ENCODE assay signal across 8 cellular contexts in the genomic region with DNA sequence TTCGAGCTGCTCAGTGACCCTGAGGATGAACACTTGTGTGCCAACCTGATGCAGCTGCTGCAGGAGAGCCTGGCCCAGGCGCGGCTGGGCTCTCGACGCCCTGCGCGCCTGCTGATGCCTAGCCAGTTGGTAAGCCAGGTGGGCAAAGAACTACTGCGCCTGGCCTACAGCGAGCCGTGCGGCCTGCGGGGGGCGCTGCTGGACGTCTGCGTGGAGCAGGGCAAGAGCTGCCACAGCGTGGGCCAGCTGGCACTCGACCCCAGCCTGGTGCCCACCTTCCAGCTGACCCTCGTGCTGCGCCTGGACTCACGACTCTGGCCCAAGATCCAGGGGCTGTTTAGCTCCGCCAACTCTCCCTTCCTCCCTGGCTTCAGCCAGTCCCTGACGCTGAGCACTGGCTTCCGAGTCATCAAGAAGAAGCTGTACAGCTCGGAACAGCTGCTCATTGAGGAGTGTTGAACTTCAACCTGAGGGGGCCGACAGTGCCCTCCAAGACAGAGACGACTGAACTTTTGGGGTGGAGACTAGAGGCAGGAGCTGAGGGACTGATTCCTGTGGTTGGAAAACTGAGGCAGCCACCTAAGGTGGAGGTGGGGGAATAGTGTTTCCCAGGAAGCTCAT. TPM values are rescaled to one million over a fixed set of nuclear protein-coding genes. Genes with fewer than 3 reads are reported as not detected.
A peak's percentile ranks its signal among the peaks of the same experiment; 100 is the strongest.
DNase-seq lines count a peak whose midpoint lies in the region; ATAC-seq, FAIRE-seq and TF ChIP-seq lines count a peak whose summit lies in the region.

No MANE protein-coding gene starts in this region.

- DNase-seq in EH (ENCODE audit: low read depth), result peak; percentile 56
- DNase-seq in activated CD4-positive, CD25-positive, alpha-beta regulatory T cell treated with anti-CD3 and anti-CD28 coated beads, Interleukin-2, amount 50 U/mL, for 72 hours, result peak; percentile 80
- peak; percentile 87 for DNase-seq in colonic mucosa
- no peak for DNase-seq in HepG2 (ENCODE audit: low spot score)
- DNase-seq in stimulated activated CD4-positive, alpha-beta T cell treated with anti-CD3 and anti-CD28 coated beads, Interleukin-4, amount 100 ng/mL, for 4 hours, result peak; percentile 66 to 73
- DNase-seq in SHP77 treated with DMSO at 0.1 percent for 48 hours (lab: John Stamatoyannopoulos, UW), result no peak

- TF ChIP-seq EP300 in HepG2 (IDR thresholded peaks at IDR 0.05; ENCODE audit: low read depth in 2 of 2, low read length in 2 of 2) (no peak), HepG2 (CRISPR knock-in tag; IDR thresholded peaks at IDR 0.05; ENCODE audit: borderline replicate concordance) (no peak)

- peaks cover 26% of the 10 kb centered on the region for H4K20me1 ChIP-seq in HepG2 (ENCODE audit: insufficient read depth, low read length)

- no peak for TF ChIP-seq POLR2A in HepG2 (IDR thresholded peaks at IDR 0.05; ENCODE audit: insufficient read depth in 1 of 2, low read depth in 2 of 2, low read length in 2 of 2)

- H2AFZ ChIP-seq in HepG2 (ENCODE audit: low read length), result no peak overlapping the region

- CTCF ChIA-PET in HepG2 (lab: Yijun Ruan, JAX; ENCODE audit: low intra/inter-chr PET ratio, low total read pairs), result interaction anchor here (1.9 kb wide), 1 partner anchor 54 kb away, joined by 9 read pairs; no protein-coding TSS in a partner anchor

- in situ Hi-C loops in HepG2 (cut with HindIII; ENCODE audit: extremely low pct_ligation_motif_present, low pct_unique_long_range_greater_than_20kb), result loop anchor here (5.0 kb wide), 1 partner anchor 52 kb away; no protein-coding TSS in a partner anchor

- H3K4me3 ChIP-seq in colonic mucosa (peak overlapping the region; percentile 79), HepG2 (replicated peaks in 1 of 3; ENCODE audit: insufficient read depth in 1 of 3, low read depth in 2 of 3, low read length in 3 of 3) (peak overlapping the region; percentile 81 to 99 (median 98))

- FAIRE-seq in HepG2 (lab: Jason Lieb, UNC), result no peak

- H3K36me3 ChIP-seq in colonic mucosa (no peaks in the 10 kb centered on the region), HepG2 (replicated peaks in 1 of 2; ENCODE audit: control insufficient read depth in 1 of 2, insufficient read depth in 2 of 2, low read length in 2 of 2) (peaks cover 2 to 13% of the 10 kb centered on the region in 2 experiments; a peak in 3 of 5 replicates)

- no peaks in the 10 kb centered on the region for H3K9me3 ChIP-seq in colonic mucosa
- no peaks in the 10 kb centered on the region for H3K9me3 ChIP-seq in HepG2 (ENCODE audit: low read length)

- TF ChIP-seq RAD21 in HepG2 (CRISPR knock-in tag; IDR thresholded peaks at IDR 0.05), result peak; percentile 90

- POLR2A ChIA-PET in HepG2 (lab: Yijun Ruan, JAX), result interaction anchor here (0.6 to 8.5 kb wide), 26 partner anchors 9 to 243 kb away, joined by 3 to 322 read pairs (median 12); partner anchors contain the start of genes ANAPC16 and ASCC1

- 6% methylated on average over 5 of the region's 26 CpGs for WGBS in HepG2 (ENCODE audit: low lambda C conversion rate)

- TF ChIP-seq CTCF in LNCAP (IDR thresholded peaks at IDR 0.05) (peak; percentile 74; the same call in 1 of the 2 replicates), colonic mucosa (IDR thresholded peaks at IDR 0.05) (peak; percentile 72), HepG2 (CRISPR knock-in tag; IDR thresholded peaks at IDR 0.05) (peak; percentile 89)

- peaks cover 23% of the 10 kb centered on the region for H3K79me2 ChIP-seq in HepG2 (ENCODE audit: insufficient read depth, low read length)

- intact Hi-C loops in colonic mucosa (cut with DNase I) (loop anchor here (2.0 to 5.0 kb wide), 2 partner anchors 47 to 56 kb away; no protein-coding TSS in a partner anchor), HepG2 (cut with micrococcal nuclease; ENCODE audit: unreplicated experiment) (no loop called here)

- no TSS peak for BruUV-seq in HepG2 (replicated peaks; lab: Mats Ljungman, UMichigan)

- H3K27ac ChIP-seq in colonic mucosa (peak overlapping the region; percentile 97), HepG2 (ENCODE audit: extremely low read length, insufficient read depth, low read length) (peak overlapping the region; percentile 76)

- H3K9ac ChIP-seq in colonic mucosa (ENCODE audit: low read depth in 2 of 2, low read length in 2 of 2), result peak overlapping the region; percentile 95
- H3K9ac ChIP-seq in HepG2 (ENCODE audit: insufficient read depth, low read depth, low read length), result peak overlapping the region; percentile 93

- ATAC-seq in HepG2 (peak; percentile 30), GM21825 (IDR thresholded peaks at IDR 0.05; ENCODE audit: unreplicated experiment) (no peak)

- H3K4me2 ChIP-seq in HepG2 (ENCODE audit: low read depth, low read length), result peak overlapping the region; percentile 97

- H3K27me3 ChIP-seq in colonic mucosa (no peaks in the 10 kb centered on the region), HepG2 (ENCODE audit: control insufficient read depth in 1 of 2, insufficient read depth in 2 of 2, low read length in 2 of 2) (no peaks in the 10 kb centered on the region; a peak in 1 of 5 replicates)

- H3K4me1 ChIP-seq in colonic mucosa (peaks cover 28% of the 10 kb centered on the region), HepG2 (ENCODE audit: insufficient read depth, low read length) (peaks cover 65% of the 10 kb centered on the region)

RNA-seq across cellular contexts. Expression of gene DDIT4, which starts 1.1 kb away (rescaled TPM):
- 100 to 1,000 TPM in 1 of 2 donors, 10 to 100 TPM in 1; 45.5 to 147 TPM for total RNA-seq in colonic mucosa
- total RNA-seq in HepG2 (2016; rRNA removed; fragmentation: Illumina TruSeq; extraction: Trizol), result 35.2 and 35.6 TPM in 2 replicates
- total RNA-seq in HepG2 (2016; cell fraction: cytosol; rRNA removed; fragmentation: Illumina TruSeq; extraction: Trizol; ENCODE audit: low read depth), result 17.3 and 17.4 TPM in 2 replicates
- total RNA-seq in HepG2 (2016; cell fraction: insoluble cytoplasmic fraction; rRNA removed; fragmentation: Illumina TruSeq; extraction: Trizol), result 35.9 and 37.2 TPM in 2 replicates
- total RNA-seq in HepG2 (2016; cell fraction: membrane; rRNA removed; fragmentation: Illumina TruSeq; extraction: Trizol), result 34.5 and 35.2 TPM in 2 replicates
- 19.2 and 19.4 TPM in 2 replicates for total RNA-seq in HepG2 (2016; cell fraction: nucleus; rRNA removed; fragmentation: Illumina TruSeq; extraction: Trizol)
- polyA plus RNA-seq in HepG2 (2011; rRNA removed), result 40.7 and 78.9 TPM in 2 replicates
- polyA plus RNA-seq in HepG2 (2011; cell fraction: cytosol; rRNA removed), result 47.3 and 59.3 TPM in 2 replicates
- 73.1 and 98.3 TPM in 2 replicates for polyA plus RNA-seq in HepG2 (2011; cell fraction: nucleus; rRNA removed)
- polyA plus RNA-seq in HepG2 (2012), result 82.2 and 137 TPM in 2 replicates
- 3.8 and 5.2 TPM in 2 replicates for polyA plus RNA-seq in HepG2 (2016; cell fraction: cytosol; fragmentation: Illumina TruSeq; extraction: Trizol; ENCODE audit: low read depth)
- 24.9 and 26.7 TPM in 2 replicates for polyA plus RNA-seq in HepG2 (2016; cell fraction: insoluble cytoplasmic fraction; fragmentation: Illumina TruSeq; extraction: Trizol; ENCODE audit: low read depth)
- polyA plus RNA-seq in HepG2 (2016; cell fraction: membrane; fragmentation: Illumina TruSeq; extraction: Trizol; ENCODE audit: low read depth), result 8.1 and 8.4 TPM in 2 replicates
- polyA plus RNA-seq in HepG2 (2016; cell fraction: nucleus; fragmentation: Illumina TruSeq; extraction: Trizol; ENCODE audit: insufficient read depth, low read depth), result 27.3 and 28.4 TPM in 2 replicates
- polyA minus RNA-seq in HepG2 (2011; rRNA and poly(A)+ RNA removed; ENCODE audit: low replicate concordance), result 150 and 161 TPM in 2 replicates
- 74.7 and 77.2 TPM in 2 replicates for polyA minus RNA-seq in HepG2 (2011; cell fraction: cytosol; rRNA and poly(A)+ RNA removed)
- 51.2 and 56.2 TPM in 2 replicates for polyA minus RNA-seq in HepG2 (2011; cell fraction: nucleus; rRNA and poly(A)+ RNA removed)

RNA-seq across cellular contexts. Expression of gene ASCC1, which starts 58.8 kb away (rescaled TPM):
- total RNA-seq in colonic mucosa (10 to 100 TPM; 16.2 to 19.2 TPM), HepG2 (2016; rRNA removed; fragmentation: Illumina TruSeq; extraction: Trizol) (30.1 and 51.0 TPM in 2 replicates)
- 5.7 and 7.9 TPM in 2 replicates for total RNA-seq in HepG2 (2016; cell fraction: cytosol; rRNA removed; fragmentation: Illumina TruSeq; extraction: Trizol; ENCODE audit: low read depth)
- 31.9 and 52.7 TPM in 2 replicates for total RNA-seq in HepG2 (2016; cell fraction: insoluble cytoplasmic fraction; rRNA removed; fragmentation: Illumina TruSeq; extraction: Trizol)
- 8.5 and 11.2 TPM in 2 replicates for total RNA-seq in HepG2 (2016; cell fraction: membrane; rRNA removed; fragmentation: Illumina TruSeq; extraction: Trizol)
- 19.7 and 20.4 TPM in 2 replicates for total RNA-seq in HepG2 (2016; cell fraction: nucleus; rRNA removed; fragmentation: Illumina TruSeq; extraction: Trizol)
- 16.6 and 21.6 TPM in 2 replicates for polyA plus RNA-seq in HepG2 (2011; rRNA removed)
- 12.4 and 18.1 TPM in 2 replicates for polyA plus RNA-seq in HepG2 (2011; cell fraction: cytosol; rRNA removed)
- polyA plus RNA-seq in HepG2 (2011; cell fraction: nucleus; rRNA removed), result 7.4 and 10.0 TPM in 2 replicates
- polyA plus RNA-seq in HepG2 (2012), result 23.8 and 25.1 TPM in 2 replicates
- 2.5 and 3.4 TPM in 2 replicates for polyA plus RNA-seq in HepG2 (2016; cell fraction: cytosol; fragmentation: Illumina TruSeq; extraction: Trizol; ENCODE audit: low read depth)
- 47.4 and 47.8 TPM in 2 replicates for polyA plus RNA-seq in HepG2 (2016; cell fraction: insoluble cytoplasmic fraction; fragmentation: Illumina TruSeq; extraction: Trizol; ENCODE audit: low read depth)
- polyA plus RNA-seq in HepG2 (2016; cell fraction: membrane; fragmentation: Illumina TruSeq; extraction: Trizol; ENCODE audit: low read depth), result 5.9 and 6.9 TPM in 2 replicates
- polyA plus RNA-seq in HepG2 (2016; cell fraction: nucleus; fragmentation: Illumina TruSeq; extraction: Trizol; ENCODE audit: insufficient read depth, low read depth), result 22.3 and 27.0 TPM in 2 replicates
- 21.8 and 33.7 TPM in 2 replicates for polyA minus RNA-seq in HepG2 (2011; rRNA and poly(A)+ RNA removed; ENCODE audit: low replicate concordance)
- polyA minus RNA-seq in HepG2 (2011; cell fraction: cytosol; rRNA and poly(A)+ RNA removed), result 16.5 and 21.2 TPM in 2 replicates
- polyA minus RNA-seq in HepG2 (2011; cell fraction: nucleus; rRNA and poly(A)+ RNA removed), result 25.8 and 32.3 TPM in 2 replicates

RNA-seq across cellular contexts. Expression of gene ANAPC16, which starts 59.0 kb away (rescaled TPM):
- total RNA-seq in colonic mucosa, result 10 to 100 TPM; 63.2 to 85.2 TPM
- total RNA-seq in HepG2 (2016; rRNA removed; fragmentation: Illumina TruSeq; extraction: Trizol), result 74.8 and 95.6 TPM in 2 replicates
- total RNA-seq in HepG2 (2016; cell fraction: cytosol; rRNA removed; fragmentation: Illumina TruSeq; extraction: Trizol; ENCODE audit: low read depth), result 91.2 and 103 TPM in 2 replicates
- total RNA-seq in HepG2 (2016; cell fraction: insoluble cytoplasmic fraction; rRNA removed; fragmentation: Illumina TruSeq; extraction: Trizol), result 76.8 and 94.9 TPM in 2 replicates
- total RNA-seq in HepG2 (2016; cell fraction: membrane; rRNA removed; fragmentation: Illumina TruSeq; extraction: Trizol), result 149 and 166 TPM in 2 replicates
- 25.8 and 31.4 TPM in 2 replicates for total RNA-seq in HepG2 (2016; cell fraction: nucleus; rRNA removed; fragmentation: Illumina TruSeq; extraction: Trizol)
- 70.4 and 89.4 TPM in 2 replicates for polyA plus RNA-seq in HepG2 (2011; rRNA removed)
- polyA plus RNA-seq in HepG2 (2011; cell fraction: cytosol; rRNA removed), result 49.3 and 62.9 TPM in 2 replicates
- 10.9 and 14.2 TPM in 2 replicates for polyA plus RNA-seq in HepG2 (2011; cell fraction: nucleus; rRNA removed)
- 59.2 and 62.8 TPM in 2 replicates for polyA plus RNA-seq in HepG2 (2012)
- polyA plus RNA-seq in HepG2 (2016; cell fraction: cytosol; fragmentation: Illumina TruSeq; extraction: Trizol; ENCODE audit: low read depth), result 138 and 184 TPM in 2 replicates
- 106 and 114 TPM in 2 replicates for polyA plus RNA-seq in HepG2 (2016; cell fraction: insoluble cytoplasmic fraction; fragmentation: Illumina TruSeq; extraction: Trizol; ENCODE audit: low read depth)
- polyA plus RNA-seq in HepG2 (2016; cell fraction: membrane; fragmentation: Illumina TruSeq; extraction: Trizol; ENCODE audit: low read depth), result 159 and 184 TPM in 2 replicates
- polyA plus RNA-seq in HepG2 (2016; cell fraction: nucleus; fragmentation: Illumina TruSeq; extraction: Trizol; ENCODE audit: insufficient read depth, low read depth), result 52.6 and 58.6 TPM in 2 replicates
- polyA minus RNA-seq in HepG2 (2011; rRNA and poly(A)+ RNA removed; ENCODE audit: low replicate concordance), result 27.8 and 41.1 TPM in 2 replicates
- 13.3 and 15.2 TPM in 2 replicates for polyA minus RNA-seq in HepG2 (2011; cell fraction: cytosol; rRNA and poly(A)+ RNA removed)
- polyA minus RNA-seq in HepG2 (2011; cell fraction: nucleus; rRNA and poly(A)+ RNA removed), result 9.3 and 13.2 TPM in 2 replicates

Comparison
In these comparisons a context has a peak if more than half of its experiments do, and no peak if none do; other contexts are left out.
1. DNase-seq: peak in EH (single experiment), activated CD4-positive, CD25-positive, alpha-beta regulatory T cell treated with anti-CD3 and anti-CD28 coated beads, Interleukin-2, amount 50 U/mL, for 72 hours (single experiment), colonic mucosa (single experiment) and stimulated activated CD4-positive, alpha-beta T cell treated with anti-CD3 and anti-CD28 coated beads, Interleukin-4, amount 100 ng/mL, for 4 hours (2 of 2); none in HepG2 (single experiment) and SHP77 treated with DMSO at 0.1 percent for 48 hours (single experiment).
2. Peak in every context shown above with its lines, with median percentiles within 50 percentile points of each other: CTCF ChIP-seq.